In genomic region chr2:236745420-236746210, GRCh38 we compare ENCODE assay signal across 9 cellular contexts.
DNase-seq lines count a peak whose midpoint lies in the region; ATAC-seq, FAIRE-seq and TF ChIP-seq lines count a peak whose summit lies in the region.
"Had no signal": no experiment of that assay in that cellular context is flagged by ENCODE, and none has a peak within 500 bp of the region (broad histone marks: within the 10 kb centered on the region; RNA-seq: fewer than 3 reads in every experiment).

No MANE protein-coding gene starts in this region.

- TF ChIP-seq RAD21 in A549 (conservative IDR thresholded peaks at IDR 0.05 in 1 of 2, IDR thresholded peaks at IDR 0.05 in 1 of 2): peak; percentile 18 to 56; a peak in 3 of 5 replicates

- H3K4me2 ChIP-seq in A549: peak overlapping the region; percentile 63

- CTCF ChIA-PET in A549 (lab: Yijun Ruan, JAX): interaction anchor here (1.2 to 1.6 kb wide), 3 partner anchors 19 to 52 kb away, joined by 3 to 5 read pairs (median 3); no protein-coding TSS in a partner anchor

- peak; percentile 61 to 69; a peak in 2 of 5 replicates for TF ChIP-seq EP300 in A549 (IDR thresholded peaks at IDR 0.05)

- H3K4me1 ChIP-seq in A549: peaks cover 41% of the 10 kb centered on the region

- ATAC-seq in A549 (peak; percentile 97), HG03521 (IDR thresholded peaks at IDR 0.05; ENCODE audit: unreplicated experiment) (no peak)

- intact Hi-C loops in cardiac septum (cut with DNase I): no loop called here

- DNase-seq in A549 (ENCODE audit: low read depth in 1 of 2, low spot score in 1 of 2): peak; percentile 71 to 79
- peak; percentile 90 for DNase-seq in HPDE6-E6E7 (ENCODE audit: extremely low spot score)
- peak; percentile 94 for DNase-seq in astrocyte of the hippocampus (ENCODE audit: low read depth, low spot score)
- peak; percentile 58 for DNase-seq in kidney glomerular epithelial cell (lab: John Stamatoyannopoulos, UW)
- no peak for DNase-seq in activated T-cell treated with anti-CD3 and anti-CD28 coated beads, Interleukin-2, amount 50 U/mL, for 48 hours
- no peak for DNase-seq in UCSD-AML1 (lab: John Stamatoyannopoulos, UW; ENCODE audit: unreplicated experiment)
- no peak for DNase-seq in cardiac septum (ENCODE audit: low spot score)
- DNase-seq: NCI-H2081 had no signal

- 16% methylated on average over 5 of the region's 5 CpGs for WGBS in A549 (ENCODE audit: missing lambda C conversion rate)

- POLR2A ChIA-PET in A549 (lab: Yijun Ruan, JAX): interaction anchor here (1.4 to 2.4 kb wide), 5 partner anchors 14 to 126 kb away, joined by 6 to 17 read pairs (median 7); no protein-coding TSS in a partner anchor

- H3K4me3 ChIP-seq in A549: no peak overlapping the region

- TF ChIP-seq CTCF in A549 (IDR thresholded peaks at IDR 0.05): no peak

- no peak for TF ChIP-seq POLR2A in A549 (IDR thresholded peaks at IDR 0.05; ENCODE audit: low read length)

- peak overlapping the region; percentile 73 to 79 for H3K27ac ChIP-seq in A549

- FAIRE-seq in A549 (lab: Jason Lieb, UNC): no peak

- no peaks in the 10 kb centered on the region for H3K9me3 ChIP-seq in A549

TF ChIP-seq in A549, 52 proteins besides CTCF, POLR2A, EP300 and RAD21:
- TF ChIP-seq JUNB (IDR thresholded peaks at IDR 0.05) (peak; percentile 74), RNF2 (IDR thresholded peaks at IDR 0.05; ENCODE audit: borderline replicate concordance, low read depth) (no peak), JUN (IDR thresholded peaks at IDR 0.05) (peak; percentile 34 to 44; a peak in 1 of 5 replicates), TP53 (CRISPR knock-in tag; IDR thresholded peaks at IDR 0.05) (no peak), CEBPB (IDR thresholded peaks at IDR 0.05) (peak in 1 of 2 experiments; percentile 48; a peak in 2 of 4 replicates), GATA3 (IDR thresholded peaks at IDR 0.05; ENCODE audit: borderline replicate concordance) (peak; percentile 82), SMC3 (IDR thresholded peaks at IDR 0.05) (peak; percentile 45; the same call in 2 of the 3 replicates), KDM5A (IDR thresholded peaks at IDR 0.05) (no peak), ZNF302 (CRISPR knock-in tag; IDR thresholded peaks at IDR 0.05) (no peak), HOXB13 (CRISPR knock-in tag; IDR thresholded peaks at IDR 0.05; ENCODE audit: low read depth) (no peak), MAX (IDR thresholded peaks at IDR 0.05) (0 out of 2 replicates have a peak, but pooled peaks have one; percentile 27), POLR2AphosphoS2 (conservative IDR thresholded peaks at IDR 0.05; ENCODE audit: low read length) (no peak), FOSL2 (IDR thresholded peaks at IDR 0.05) (peak; percentile 49; the same call in 1 of the 2 replicates), FOSL2 (CRISPR knock-in tag; IDR thresholded peaks at IDR 0.05) (peak; percentile 68)

Comparison
In these comparisons a context has a peak if more than half of its experiments do, and no peak if none do; other contexts are left out.
1. DNase-seq: peak in A549 (2 of 2), HPDE6-E6E7 (single experiment), astrocyte of the hippocampus (single experiment) and kidney glomerular epithelial cell (single experiment); none in activated T-cell treated with anti-CD3 and anti-CD28 coated beads, Interleukin-2, amount 50 U/mL, for 48 hours (0 of 2), UCSD-AML1 (single experiment) and cardiac septum (single experiment).